ENCODE assay signal across 21 cellular contexts in genomic region chr20:32035398-32035852, GRCh38. TPM values are rescaled to one million over a fixed set of nuclear protein-coding genes. Genes with fewer than 3 reads are reported as not detected.
A peak's percentile ranks its signal among the peaks of the same experiment; 100 is the strongest.
DNase-seq lines count a peak whose midpoint lies in the region; ATAC-seq, FAIRE-seq and TF ChIP-seq lines count a peak whose summit lies in the region.
"Had no signal": no experiment of that assay in that cellular context is flagged by ENCODE, and none has a peak within 500 bp of the region (broad histone marks: within the 10 kb centered on the region; RNA-seq: fewer than 3 reads in every experiment).

No MANE protein-coding gene starts in this region.

- H3K4me1 Mint-ChIP-seq in astrocyte (ENCODE audit: low read depth, unreplicated experiment) (peaks cover 9% of the 10 kb centered on the region), progenitor cell of endocrine pancreas (ENCODE audit: low read depth) (no peaks in the 10 kb centered on the region)

- H3K9me3 Mint-ChIP-seq in astrocyte (ENCODE audit: unreplicated experiment) (peaks cover 5% of the 10 kb centered on the region), progenitor cell of endocrine pancreas (ENCODE audit: low read depth) (no peaks in the 10 kb centered on the region)
- H3K9me3 Mint-ChIP-seq: CD8-positive, alpha-beta T cell had no signal

- no peaks in the 10 kb centered on the region for H4K20me1 ChIP-seq in DOHH2 (ENCODE audit: control insufficient read depth, insufficient read depth, low read depth, low read length)
- no peaks in the 10 kb centered on the region for H4K20me1 ChIP-seq in KMS-11 (ENCODE audit: insufficient read depth)
- H4K20me1 ChIP-seq in astrocyte (ENCODE audit: insufficient read depth, low read length): no peaks in the 10 kb centered on the region

- no peak overlapping the region for H3K9ac ChIP-seq in KMS-11
- no peak overlapping the region for H3K9ac ChIP-seq in astrocyte (ENCODE audit: low read length)

- peak overlapping the region; percentile 79 for H3K4me2 ChIP-seq in DOHH2 (ENCODE audit: low read length)
- no peak overlapping the region for H3K4me2 ChIP-seq in KMS-11
- no peak overlapping the region for H3K4me2 ChIP-seq in astrocyte (ENCODE audit: low read length)

- TF ChIP-seq CTCF in DOHH2 (IDR thresholded peaks at IDR 0.05; ENCODE audit: low read depth, low read length, poor library complexity, severe bottlenecking) (peak; percentile 31), KMS-11 (conservative IDR thresholded peaks at IDR 0.05; ENCODE audit: low read depth, low read length) (0 out of 2 replicates have a peak, but pooled peaks have one; percentile 5), astrocyte (IDR thresholded peaks at IDR 0.05; ENCODE audit: insufficient read depth, low read depth, low read length) (no peak), progenitor cell of endocrine pancreas (IDR thresholded peaks at IDR 0.05; ENCODE audit: unreplicated experiment) (no peak), omental fat pad (IDR thresholded peaks at IDR 0.05) (no peak)

- in situ Hi-C loops in G401 (cut with HindIII; ENCODE audit: low sequenced_read_pairs): no loop called here

- H3K4me3 Mint-ChIP-seq in astrocyte (ENCODE audit: unreplicated experiment): no peak overlapping the region
- no peak overlapping the region for H3K4me3 Mint-ChIP-seq in progenitor cell of endocrine pancreas (ENCODE audit: low read depth)
- H3K4me3 Mint-ChIP-seq: CD8-positive, alpha-beta T cell had no signal

- H2AFZ ChIP-seq in KMS-11 (ENCODE audit: low read depth) (no peak overlapping the region), astrocyte (ENCODE audit: low read depth, low read length) (no peak overlapping the region)

- H3K4me1 ChIP-seq in DOHH2 (ENCODE audit: control insufficient read depth, low read length) (peaks cover 91% of the 10 kb centered on the region), KMS-11 (ENCODE audit: low read depth, poor library complexity, severe bottlenecking) (peaks cover 14% of the 10 kb centered on the region), astrocyte (ENCODE audit: insufficient read depth, low read length) (no peaks in the 10 kb centered on the region)
- H3K4me1 ChIP-seq: SJCRH30 had no signal

- H3K9me3 ChIP-seq in DOHH2 (ENCODE audit: control insufficient read depth, insufficient read depth, low read length) (no peaks in the 10 kb centered on the region), astrocyte (ENCODE audit: insufficient read depth, low read depth, low read length) (no peaks in the 10 kb centered on the region)
- H3K9me3 ChIP-seq: SJCRH30 had no signal

- no peaks in the 10 kb centered on the region for H3K36me3 ChIP-seq in DOHH2 (ENCODE audit: control insufficient read depth, low read length)
- no peaks in the 10 kb centered on the region for H3K36me3 ChIP-seq in KMS-11 (ENCODE audit: insufficient read depth)
- H3K36me3 ChIP-seq in astrocyte (ENCODE audit: insufficient read depth, low read length): no peaks in the 10 kb centered on the region
- H3K36me3 ChIP-seq: SJCRH30 had no signal

- ATAC-seq in GM21528 (IDR thresholded peaks at IDR 0.05; ENCODE audit: low FRiP score, unreplicated experiment) (no peak), omental fat pad (ENCODE audit: low FRiP score) (no peak)
- ATAC-seq: CD8-positive, alpha-beta T cell; PC-3 had no signal

- H3F3A ChIP-seq in DOHH2 (ENCODE audit: control insufficient read depth, insufficient read depth): peaks cover 25% of the 10 kb centered on the region

- no peaks in the 10 kb centered on the region for H3K9me2 ChIP-seq in DOHH2 (replicated peaks; ENCODE audit: control insufficient read depth, low read length)

- H3K36me3 Mint-ChIP-seq in astrocyte (ENCODE audit: low read depth, unreplicated experiment): peaks cover 2% of the 10 kb centered on the region
- H3K36me3 Mint-ChIP-seq in progenitor cell of endocrine pancreas (ENCODE audit: insufficient read depth): no peaks in the 10 kb centered on the region
- H3K36me3 Mint-ChIP-seq: CD8-positive, alpha-beta T cell had no signal

- H3K27me3 ChIP-seq in DOHH2 (ENCODE audit: control insufficient read depth, low read length): no peaks in the 10 kb centered on the region
- peaks cover 18% of the 10 kb centered on the region; the same call in 1 of the 2 replicates for H3K27me3 ChIP-seq in KMS-11 (ENCODE audit: insufficient read depth, low read depth)
- peaks cover 59% of the 10 kb centered on the region for H3K27me3 ChIP-seq in astrocyte (ENCODE audit: insufficient read depth, low read length)
- H3K27me3 ChIP-seq: SJCRH30 had no signal

- H3K27me3 Mint-ChIP-seq in astrocyte (ENCODE audit: low read depth, unreplicated experiment): peaks cover 40% of the 10 kb centered on the region
- H3K27me3 Mint-ChIP-seq in progenitor cell of endocrine pancreas: peaks cover 67% of the 10 kb centered on the region

- H3K27ac ChIP-seq in DOHH2 (ENCODE audit: low read depth, low read length) (peak overlapping the region; percentile 89), KMS-11 (no peak overlapping the region), astrocyte (ENCODE audit: low read depth, low read length) (no peak overlapping the region)
- H3K27ac ChIP-seq: RWPE1, SJCRH30 had no signal

- H3K79me2 ChIP-seq in DOHH2 (ENCODE audit: control insufficient read depth, low read length): no peaks in the 10 kb centered on the region
- H3K79me2 ChIP-seq in KMS-11 (ENCODE audit: insufficient read depth, low read depth): no peaks in the 10 kb centered on the region
- no peaks in the 10 kb centered on the region for H3K79me2 ChIP-seq in astrocyte (ENCODE audit: insufficient read depth, low read length)

- H3K27ac Mint-ChIP-seq in astrocyte (ENCODE audit: unreplicated experiment) (peak overlapping the region; percentile 78), progenitor cell of endocrine pancreas (peak overlapping the region; percentile 85)
- H3K27ac Mint-ChIP-seq: CD8-positive, alpha-beta T cell had no signal

- peak overlapping the region; percentile 2; the same call in 1 of the 2 replicates for H3K4me3 ChIP-seq in DOHH2 (ENCODE audit: low read length)
- H3K4me3 ChIP-seq in KMS-11 (IDR thresholded peaks at IDR 0.05; ENCODE audit: insufficient read depth, low read depth, low read length): no peak overlapping the region
- no peak overlapping the region for H3K4me3 ChIP-seq in astrocyte (ENCODE audit: insufficient read depth, low read depth, low read length)
- H3K4me3 ChIP-seq: SJCRH30 had no signal

- no peak for DNase-seq in astrocyte (ENCODE audit: low read depth)
- DNase-seq in progenitor cell of endocrine pancreas (ENCODE audit: low spot score, unreplicated experiment): no peak
- DNase-seq in omental fat pad (ENCODE audit: low spot score): no peak
- DNase-seq in G401 (ENCODE audit: low spot score): no peak
- DNase-seq in NCI-H2196 treated with DMSO at 0.1 percent for 48 hours (lab: John Stamatoyannopoulos, UW; ENCODE audit: unreplicated experiment): no peak
- DNase-seq: CD8-positive, alpha-beta T cell; NCI-H1048; NCI-H146; NCI-H226; NK-92 treated with Interleukin-12 subunit alpha and Interleukin-12 subunit beta, amount 100 ng/mL, for 24 hours; PC-3; SJCRH30; SW 1271 had no signal

- no peak for FAIRE-seq in astrocyte (lab: Jason Lieb, UNC)
- FAIRE-seq: G401.6, GM19239 had no signal

RNA-seq across cellular contexts. Expression of gene HCK, which starts 16.6 kb away (rescaled TPM):
- 0.34 and 0.53 TPM in 2 replicates for total RNA-seq in astrocyte
- not detected in 2 replicates for total RNA-seq in progenitor cell of endocrine pancreas
- total RNA-seq in omental fat pad: 10 to 100 TPM; 22.4 to 68.6 (median 39.2) TPM
- total RNA-seq in G401 (2014; rRNA removed; shearing (Covaris generic)): 0.12 and 0.41 TPM in 2 replicates
- total RNA-seq: PC-3; SJCRH30; T-helper 2 cell treated with Interferon-gamma antibody and Interleukin-4, amounts not matched to agents 100 ng/mL and 5 ng/mL, for 36 hours had no signal

RNA-seq across cellular contexts. Expression of gene CCM2L, which starts 25.2 kb away (rescaled TPM):
- 0.11 TPM in 1 of 2 replicates, not detected in the other for total RNA-seq in astrocyte
- total RNA-seq in progenitor cell of endocrine pancreas: 1.3 and 1.5 TPM in 2 replicates
- 10 to 100 TPM in 1 of 4 donors, 1 to 10 TPM in 3; 2.4 to 41.6 (median 6.7) TPM for total RNA-seq in omental fat pad
- total RNA-seq in G401 (2014; rRNA removed; shearing (Covaris generic)): 40.7 and 52.6 TPM in 2 replicates
- total RNA-seq: CD8-positive, alpha-beta T cell; M059J; PC-3; T-helper 2 cell treated with Interferon-gamma antibody and Interleukin-4, amounts not matched to agents 100 ng/mL and 5 ng/mL, for 36 hours had no signal

Comparison
In these comparisons a context has a peak if more than half of its experiments do, and no peak if none do; other contexts are left out.
1. CTCF ChIP-seq: peak in DOHH2 (single experiment) and KMS-11 (single experiment); none in astrocyte (single experiment), progenitor cell of endocrine pancreas (single experiment) and omental fat pad (0 of 3).
2. RNA of gene HCK, which starts 16.6 kb away (total RNA-seq): 22.4 to 68.6 TPM in omental fat pad; 0.12 to 0.41 TPM in G401, 0.34 to 0.53 TPM in astrocyte and not detected in progenitor cell of endocrine pancreas; every median in the first group is over 10 times any median in the second.